In genomic region chr19:29248332-29248844, GRCh38 we compare ENCODE assay signal across 24 cellular contexts.
"Had no signal": no experiment of that assay in that cellular context is flagged by ENCODE, and none has a peak within 500 bp of the region (broad histone marks: within the 10 kb centered on the region; RNA-seq: fewer than 3 reads in every experiment).

No MANE protein-coding gene starts in this region.

- H3K36me3 Mint-ChIP-seq: mesothelial cell of epicardium, naive B cell had no signal

- H3K4me1 ChIP-seq: colonic mucosa, pancreas, spleen, testis, transverse colon had no signal

- H3K4me3 Mint-ChIP-seq: activated CD4-positive, alpha-beta T cell treated with anti-CD3 and anti-CD28 coated beads, Interleukin-2, amount 10 ng/mL, durations not matched to agents 7 days and 5 days; activated CD8-positive, alpha-beta T cell treated with anti-CD3 and anti-CD28 coated beads for 36 hours; activated T-cell treated with anti-CD3 and anti-CD28 coated beads, Interleukin-2, amount 50 U/mL, for 4 hours; activated T-helper 17 cell treated with anti-CD3 and anti-CD28 coated beads, Interleukin-2, amount 50 U/mL, for 72 hours; central memory CD8-positive, alpha-beta T cell; mesothelial cell of epicardium; naive B cell; nephron progenitor cell had no signal

- H3K4me3 ChIP-seq: colonic mucosa, pancreas, right atrium auricular region, spleen, testis, transverse colon had no signal

- H3K9me3 ChIP-seq: colonic mucosa, pancreas, right atrium auricular region, spleen, testis, transverse colon had no signal

- ATAC-seq: activated CD8-positive, alpha-beta T cell treated with anti-CD3 and anti-CD28 coated beads for 36 hours; activated T-cell treated with anti-CD3 and anti-CD28 coated beads, Interleukin-2, amount 50 U/mL, for 4 hours; activated T-helper 17 cell treated with anti-CD3 and anti-CD28 coated beads, Interleukin-2, amount 50 U/mL, for 72 hours; left colon; pancreas; stimulated activated naive CD8-positive, alpha-beta T cell treated with anti-CD3 and anti-CD28 coated beads, Interleukin-15, Interleukin-2, amounts not matched to agents 100 U/mL and 50 U/mL, for 24 hours had no signal

- H3K27ac Mint-ChIP-seq: activated CD4-positive, alpha-beta T cell treated with anti-CD3 and anti-CD28 coated beads, Interleukin-2, amount 10 ng/mL, durations not matched to agents 7 days and 5 days; activated CD8-positive, alpha-beta T cell treated with anti-CD3 and anti-CD28 coated beads for 36 hours; activated T-helper 17 cell treated with anti-CD3 and anti-CD28 coated beads, Interleukin-2, amount 50 U/mL, for 72 hours; mesothelial cell of epicardium; naive B cell; nephron progenitor cell had no signal

- H3K9me3 Mint-ChIP-seq: activated CD4-positive, alpha-beta T cell treated with anti-CD3 and anti-CD28 coated beads, Interleukin-2, amount 10 ng/mL, durations not matched to agents 7 days and 5 days; activated CD8-positive, alpha-beta T cell treated with anti-CD3 and anti-CD28 coated beads for 36 hours; activated T-cell treated with anti-CD3 and anti-CD28 coated beads, Interleukin-2, amount 50 U/mL, for 4 hours; activated T-helper 17 cell treated with anti-CD3 and anti-CD28 coated beads, Interleukin-2, amount 50 U/mL, for 72 hours; central memory CD8-positive, alpha-beta T cell; mesothelial cell of epicardium; nephron progenitor cell had no signal

- H3K27me3 ChIP-seq: colonic mucosa, pancreas, right atrium auricular region, testis, transverse colon had no signal

- H3K4me1 Mint-ChIP-seq: activated CD4-positive, alpha-beta T cell treated with anti-CD3 and anti-CD28 coated beads, Interleukin-2, amount 10 ng/mL, durations not matched to agents 7 days and 5 days; activated T-helper 17 cell treated with anti-CD3 and anti-CD28 coated beads, Interleukin-2, amount 50 U/mL, for 72 hours; central memory CD8-positive, alpha-beta T cell; mesothelial cell of epicardium; naive B cell had no signal

- H3K36me3 ChIP-seq: colonic mucosa, pancreas, right atrium auricular region, spleen, transverse colon had no signal

- H3K27ac ChIP-seq: colonic mucosa, pancreas, right atrium auricular region, spleen, testis, transverse colon had no signal

- DNase-seq: activated CD4-positive, alpha-beta T cell treated with anti-CD3 and anti-CD28 coated beads for 1 hour; activated CD4-positive, alpha-beta T cell treated with anti-CD3 and anti-CD28 coated beads, Interleukin-2, amount 10 ng/mL, durations not matched to agents 7 days and 5 days; activated CD8-positive, alpha-beta T cell treated with anti-CD3 and anti-CD28 coated beads for 36 hours; activated gamma-delta T cell treated with Interleukin-2 at 50 U/mL for 16 hours; activated naive CD4-positive, alpha-beta T cell treated with anti-CD3 and anti-CD28 coated beads, Interleukin-2, amount 50 U/mL, for 16 hours; activated T-cell treated with anti-CD3 and anti-CD28 coated beads, Interleukin-2, amount 50 U/mL, for 4 hours; colonic mucosa; effector CD8-positive, alpha-beta T cell; kidney; left colon; mammary epithelial cell; naive B cell; nephron progenitor cell; pancreas; spleen; stimulated activated CD4-positive, alpha-beta T cell treated with anti-CD3 and anti-CD28 coated beads, Interleukin-2, amount 100 ng/mL, for 48 hours; stimulated activated naive CD8-positive, alpha-beta T cell treated with anti-CD3 and anti-CD28 coated beads, Interleukin-15, Interleukin-2, amounts not matched to agents 100 U/mL and 50 U/mL, for 24 hours; T-helper 2 cell; testis; transverse colon had no signal
